28 cellular contexts compared by ENCODE assay signal in genomic region chr4:64508089-64508488, GRCh38.
"Had no signal": no experiment of that assay in that cellular context is flagged by ENCODE, and none has a peak within 500 bp of the region (broad histone marks: within the 10 kb centered on the region; RNA-seq: fewer than 3 reads in every experiment).

No MANE protein-coding gene starts in this region.

- H3K36me3 ChIP-seq: colonic mucosa, esophagus muscularis mucosa, esophagus squamous epithelium, gastrocnemius medialis, gastroesophageal sphincter, heart left ventricle, heart right ventricle had no signal

- H3K4me3 ChIP-seq: colonic mucosa, coronary artery, dorsolateral prefrontal cortex, esophagus muscularis mucosa, esophagus squamous epithelium, gastrocnemius medialis, gastroesophageal sphincter, heart left ventricle, heart right ventricle had no signal

- H3K9me3 ChIP-seq: colonic mucosa, esophagus squamous epithelium, gastrocnemius medialis, gastroesophageal sphincter had no signal

- H3K4me1 ChIP-seq: colonic mucosa, esophagus muscularis mucosa, esophagus squamous epithelium, foreskin keratinocyte, gastrocnemius medialis, gastroesophageal sphincter had no signal

- ATAC-seq: effector memory CD8-positive, alpha-beta T cell; esophagus mucosa; foreskin keratinocyte; gastrocnemius medialis; gastroesophageal sphincter; heart left ventricle; heart right ventricle had no signal

- H3K27me3 ChIP-seq: colonic mucosa, dorsolateral prefrontal cortex, esophagus muscularis mucosa, esophagus squamous epithelium, foreskin keratinocyte, gastrocnemius medialis, gastroesophageal sphincter, heart left ventricle, heart right ventricle had no signal

- FAIRE-seq: colon, endometrium, endothelial cell of umbilical vein, frontal cortex had no signal

- H3K27ac ChIP-seq: colonic mucosa, coronary artery, dorsolateral prefrontal cortex, epithelial cell of prostate, esophagus muscularis mucosa, esophagus squamous epithelium, foreskin keratinocyte, gastrocnemius medialis, gastroesophageal sphincter, heart left ventricle, heart right ventricle had no signal

- DNase-seq: colonic mucosa; cortex of kidney; dermis blood vessel endothelial cell; dorsolateral prefrontal cortex; effector CD4-positive, alpha-beta T cell; effector CD8-positive, alpha-beta T cell; effector memory CD4-positive, alpha-beta T cell; effector memory CD8-positive, alpha-beta T cell; endodermal cell; erythroblast; esophagus squamous epithelium; foreskin fibroblast; foreskin keratinocyte; foreskin melanocyte; gastrocnemius medialis; glutamatergic neuron; head of caudate nucleus; heart left ventricle; heart right ventricle had no signal
